20 cellular contexts compared by ENCODE assay signal in the genomic region with DNA sequence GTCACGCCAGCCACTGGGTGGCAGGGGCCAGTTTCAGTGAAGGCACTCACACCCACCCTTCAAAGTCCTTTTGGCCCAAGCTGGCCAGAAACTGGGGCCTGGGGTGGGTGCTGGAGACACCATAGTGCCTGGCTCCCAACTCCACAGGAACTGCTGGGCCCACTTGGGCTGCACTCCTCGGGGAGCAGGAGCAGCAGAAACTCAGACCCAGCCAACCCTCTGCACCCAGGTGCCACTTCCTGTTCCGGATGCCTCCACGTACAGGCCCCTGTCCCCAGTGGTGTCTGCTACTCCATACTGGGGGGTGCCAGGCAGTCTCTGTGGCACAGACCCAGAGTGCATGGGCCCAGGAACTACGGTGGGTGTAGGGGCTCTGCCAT.
"Had no signal": no experiment of that assay in that cellular context is flagged by ENCODE, and none has a peak within 500 bp of the region (broad histone marks: within the 10 kb centered on the region; RNA-seq: fewer than 3 reads in every experiment).

No MANE protein-coding gene starts in this region.

- H3K36me3 ChIP-seq: adrenal gland, cardiac muscle cell, tibial nerve had no signal

- H3K36me3 Mint-ChIP-seq: activated naive CD4-positive, alpha-beta T cell treated with anti-CD3 and anti-CD28 coated beads, Interleukin-2, amount 10 ng/mL, durations not matched to agents 7 days and 5 days had no signal

- H3K9me3 Mint-ChIP-seq: activated naive CD4-positive, alpha-beta T cell treated with anti-CD3 and anti-CD28 coated beads, Interleukin-2, amount 10 ng/mL, durations not matched to agents 7 days and 5 days had no signal

- H3K27me3 ChIP-seq: adrenal gland, cardiac muscle cell, foreskin keratinocyte, tibial nerve had no signal

- H3K4me3 ChIP-seq: adrenal gland, cardiac muscle cell, lung, tibial nerve had no signal

- H3K4me1 ChIP-seq: adrenal gland, foreskin keratinocyte, parathyroid adenoma, tibial nerve had no signal

- DNase-seq: activated CD4-positive, alpha-beta T cell treated with anti-CD3 and anti-CD28 coated beads, Interleukin-2, amount 50 U/mL, for 4 hours; activated naive CD4-positive, alpha-beta T cell treated with anti-CD3 and anti-CD28 coated beads, Interleukin-2, amount 10 ng/mL, durations not matched to agents 7 days and 5 days; activated T-cell treated with anti-CD3 and anti-CD28 coated beads for 4 hours; adrenal gland; effector CD4-positive, alpha-beta T cell; foreskin keratinocyte; head of caudate nucleus; left cardiac atrium; midbrain; retina; stimulated activated CD4-positive, alpha-beta T cell treated with anti-CD3 and anti-CD28 coated beads, Interleukin-15, amount 100 ng/mL, for 24 hours; stimulated activated CD4-positive, alpha-beta T cell treated with anti-CD3 and anti-CD28 coated beads, Interleukin-4, amount 100 ng/mL, for 1 hour; T-helper 1 cell; T1000 had no signal

- H3K27ac ChIP-seq: adrenal gland, cardiac muscle cell, foreskin keratinocyte, parathyroid adenoma, tibial nerve had no signal

- H3K27ac Mint-ChIP-seq: activated naive CD4-positive, alpha-beta T cell treated with anti-CD3 and anti-CD28 coated beads, Interleukin-2, amount 10 ng/mL, durations not matched to agents 7 days and 5 days had no signal

- H3K9me3 ChIP-seq: adrenal gland, tibial nerve had no signal

- ATAC-seq: activated CD4-positive, CD25-positive, alpha-beta regulatory T cell treated with anti-CD3 and anti-CD28 coated beads, Interleukin-2, amount 50 U/mL, for 24 hours; foreskin keratinocyte; left cardiac atrium; SK-N-SH treated with all-trans-retinoic acid at 6 μM for 48 hours had no signal

- H3K4me3 Mint-ChIP-seq: activated naive CD4-positive, alpha-beta T cell treated with anti-CD3 and anti-CD28 coated beads, Interleukin-2, amount 10 ng/mL, durations not matched to agents 7 days and 5 days had no signal
